9 cellular contexts compared by ENCODE assay signal in the genomic region with DNA sequence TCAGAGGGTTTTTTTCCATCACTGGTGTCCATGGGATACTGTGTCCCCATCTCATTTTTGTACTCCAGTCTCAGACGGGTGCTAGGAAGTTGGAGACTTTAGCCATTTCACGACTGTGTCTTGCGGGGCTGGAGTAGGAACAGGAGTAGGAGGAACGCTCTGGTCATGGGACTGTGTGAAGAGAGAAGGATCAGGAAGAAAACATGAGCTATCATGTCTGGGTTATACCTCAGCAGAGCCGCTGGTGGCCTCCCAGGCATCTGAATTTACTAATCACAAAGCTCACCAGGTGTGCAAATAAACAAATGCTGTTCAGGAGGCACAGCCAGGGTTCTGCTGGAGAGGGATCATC.
A peak's percentile ranks its signal among the peaks of the same experiment; 100 is the strongest.
DNase-seq lines count a peak whose midpoint lies in the region; ATAC-seq and TF ChIP-seq lines count a peak whose summit lies in the region.
"Had no signal": no experiment of that assay in that cellular context is flagged by ENCODE, and none has a peak within 500 bp of the region (broad histone marks: within the 10 kb centered on the region; RNA-seq: fewer than 3 reads in every experiment).

No MANE protein-coding gene starts in this region.

- peak overlapping the region in 3 of 10 donors; percentile 33 to 73 (median 57) for H3K4me3 Mint-ChIP-seq in naive thymus-derived CD4-positive, alpha-beta T cell
- H3K4me3 Mint-ChIP-seq: activated T-cell treated with anti-CD3 and anti-CD28 coated beads, Interleukin-2, amount 50 U/mL, for 4 hours had no signal

- no peak for TF ChIP-seq CTCF in DND-41 (IDR thresholded peaks at IDR 0.05; ENCODE audit: borderline replicate concordance, extremely low read depth, low read length, poor library complexity, severe bottlenecking)

- CTCF ChIA-PET in naive thymus-derived CD4-positive, alpha-beta T cell (lab: Charles Lee) = interaction anchor here (0.7 to 1.7 kb wide), 2 partner anchors 16 to 64 kb away, joined by 3 to 5 read pairs; no protein-coding TSS in a partner anchor

- peaks cover 0 to 11% (median 0%) of the 10 kb centered on the region in 5 donors for H3K27me3 Mint-ChIP-seq in naive thymus-derived CD4-positive, alpha-beta T cell

- no peak overlapping the region for H3K4me2 ChIP-seq in DND-41 (ENCODE audit: insufficient read depth, low read length)

- peaks cover 0 to 3% (median 0%) of the 10 kb centered on the region in 11 donors for H3K9me3 Mint-ChIP-seq in naive thymus-derived CD4-positive, alpha-beta T cell
- H3K9me3 Mint-ChIP-seq: activated T-cell treated with anti-CD3 and anti-CD28 coated beads, Interleukin-2, amount 50 U/mL, for 4 hours had no signal

- peak overlapping the region in 2 of 9 donors; percentile 55 to 82 for H3K27ac Mint-ChIP-seq in naive thymus-derived CD4-positive, alpha-beta T cell

- no peaks in the 10 kb centered on the region for H3K36me3 ChIP-seq in DND-41 (ENCODE audit: insufficient read depth, low read length)
- peaks cover 0 to 5% of the 10 kb centered on the region in 2 donors for H3K36me3 ChIP-seq in esophagus (ENCODE audit: control insufficient read depth in 2 of 2, insufficient read depth in 2 of 2, low read length in 1 of 2)
- no peaks in the 10 kb centered on the region for H3K36me3 ChIP-seq in naive thymus-derived CD4-positive, alpha-beta T cell (ENCODE audit: control insufficient read depth in 2 of 3, insufficient read depth in 3 of 3, low read length in 3 of 3)

- POLR2A ChIA-PET in naive thymus-derived CD4-positive, alpha-beta T cell (lab: Charles Lee) = interaction anchor here (0.5 to 1.6 kb wide), 10 partner anchors 8 to 704 kb away, joined by 3 to 5 read pairs (median 4); no protein-coding TSS in a partner anchor

- H2AFZ ChIP-seq in DND-41 (ENCODE audit: low read depth, low read length) = no peak overlapping the region

- intact Hi-C loops in naive thymus-derived CD4-positive, alpha-beta T cell (cut with micrococcal nuclease) = no loop called here

- H3K9me3 ChIP-seq in DND-41 (ENCODE audit: insufficient read depth, low read length, severe bottlenecking) (no peaks in the 10 kb centered on the region), esophagus (ENCODE audit: control insufficient read depth in 2 of 2, insufficient read depth in 1 of 2, low read depth in 1 of 2, low read length in 1 of 2) (no peaks in the 10 kb centered on the region)
- no peaks in the 10 kb centered on the region for H3K9me3 ChIP-seq in naive thymus-derived CD4-positive, alpha-beta T cell (ENCODE audit: control insufficient read depth in 2 of 3, low read length in 3 of 3)

- H3K4me1 ChIP-seq in DND-41 (ENCODE audit: insufficient read depth, low read length) (no peaks in the 10 kb centered on the region), esophagus (ENCODE audit: control insufficient read depth in 2 of 2, insufficient read depth in 2 of 2, low read length in 1 of 2) (peaks cover 9 to 33% of the 10 kb centered on the region in 2 donors)
- H3K4me1 ChIP-seq in naive thymus-derived CD4-positive, alpha-beta T cell (ENCODE audit: control insufficient read depth in 2 of 2, insufficient read depth in 2 of 2, low read length in 2 of 2) = peaks cover 6 to 70% of the 10 kb centered on the region in 2 donors

- H4K20me1 ChIP-seq in DND-41 (ENCODE audit: insufficient read depth, low read length) = no peaks in the 10 kb centered on the region

- peaks cover 47 to 85% (median 60%) of the 10 kb centered on the region in 7 donors for H3K4me1 Mint-ChIP-seq in naive thymus-derived CD4-positive, alpha-beta T cell

- DNase-seq in DND-41 (no peak), NCI-H510A treated with DMSO at 0.1 percent for 48 hours (lab: John Stamatoyannopoulos, UW) (peak; percentile 71)
- no peak for DNase-seq in stimulated activated CD4-positive, alpha-beta T cell treated with anti-CD3 and anti-CD28 coated beads, Interleukin-12 subunit alpha, Interleukin-12 subunit beta, amount 100 ng/mL, for 4 hours
- no peak for DNase-seq in naive thymus-derived CD4-positive, alpha-beta T cell

- no peak overlapping the region for H3K27ac ChIP-seq in DND-41 (ENCODE audit: low read length)
- H3K27ac ChIP-seq in esophagus (ENCODE audit: low read depth in 2 of 2, low read length in 1 of 2) = peak overlapping the region; percentile 79 to 82
- H3K27ac ChIP-seq in skin epidermis = peak overlapping the region in 20 of 21 experiments; percentile 18 to 82 (median 74)
- H3K27ac ChIP-seq in naive thymus-derived CD4-positive, alpha-beta T cell (ENCODE audit: low read depth, low read length) = no peak overlapping the region

- no peak for ATAC-seq in DND-41 (ENCODE audit: insufficient read depth, low read depth)
- ATAC-seq in GM18907 (IDR thresholded peaks at IDR 0.05; ENCODE audit: unreplicated experiment) = no peak
- no peak for ATAC-seq in HG03095 (IDR thresholded peaks at IDR 0.05; ENCODE audit: unreplicated experiment)
- no peak for ATAC-seq in naive thymus-derived CD4-positive, alpha-beta T cell

- peaks cover 0 to 2% (median 0%) of the 10 kb centered on the region in 5 donors for H3K36me3 Mint-ChIP-seq in naive thymus-derived CD4-positive, alpha-beta T cell

- H3K27me3 ChIP-seq in DND-41 (ENCODE audit: insufficient read depth, low read length, poor library complexity) = no peaks in the 10 kb centered on the region
- no peaks in the 10 kb centered on the region for H3K27me3 ChIP-seq in esophagus (ENCODE audit: control insufficient read depth in 1 of 2, insufficient read depth in 2 of 2, low read length in 2 of 2)
- H3K27me3 ChIP-seq in naive thymus-derived CD4-positive, alpha-beta T cell (ENCODE audit: control insufficient read depth in 2 of 2, insufficient read depth in 2 of 2, low read length in 2 of 2) = no peaks in the 10 kb centered on the region

- no peak overlapping the region for H3K4me3 ChIP-seq in DND-41 (ENCODE audit: low read depth in 1 of 2, low read length in 2 of 2)
- H3K4me3 ChIP-seq in esophagus (ENCODE audit: low read depth in 1 of 2, low read length in 2 of 2) = no peak overlapping the region
- H3K4me3 ChIP-seq in skin epidermis = no peak overlapping the region
- H3K4me3 ChIP-seq in naive thymus-derived CD4-positive, alpha-beta T cell (ENCODE audit: low read length) = no peak overlapping the region

- H3K9ac ChIP-seq in DND-41 (ENCODE audit: low read depth, low read length) = peak overlapping the region; percentile 10; the same call in 1 of the 2 replicates

- WGBS in esophagus, 2 donors = 35 to 49% methylated on average over 5 of the region's 5 CpGs

- no peaks in the 10 kb centered on the region for H3K79me2 ChIP-seq in DND-41 (ENCODE audit: insufficient read depth, low read length)

Comparison
In these comparisons a context has a peak if more than half of its experiments do, and no peak if none do; other contexts are left out.
1. H3K27ac ChIP-seq: peak in esophagus (2 of 2) and skin epidermis (20 of 21); none in DND-41 (single experiment) and naive thymus-derived CD4-positive, alpha-beta T cell (single experiment).